In genomic region chr3:43023766-43024165, GRCh38 we compare ENCODE assay signal across 17 cellular contexts. TPM values are rescaled to one million over a fixed set of nuclear protein-coding genes. Genes with fewer than 3 reads are reported as not detected.
DNase-seq lines count a peak whose midpoint lies in the region; ATAC-seq and TF ChIP-seq lines count a peak whose summit lies in the region.
"Had no signal": no experiment of that assay in that cellular context is flagged by ENCODE, and none has a peak within 500 bp of the region (broad histone marks: within the 10 kb centered on the region; RNA-seq: fewer than 3 reads in every experiment).

No MANE protein-coding gene starts in this region.

- peak overlapping the region; percentile 44 for H3K27ac Mint-ChIP-seq in activated T-cell treated with anti-CD3 and anti-CD28 coated beads, Interleukin-2, amount 50 U/mL, for 72 hours
- peak overlapping the region; percentile 49 for H3K27ac Mint-ChIP-seq in activated naive CD8-positive, alpha-beta T cell treated with anti-CD3 and anti-CD28 coated beads, Interleukin-2, amount 50 U/mL, for 24 hours
- H3K27ac Mint-ChIP-seq in chondrocyte (ENCODE audit: unreplicated experiment), result no peak overlapping the region
- H3K27ac Mint-ChIP-seq: IgD-negative memory B cell had no signal

- no peaks in the 10 kb centered on the region for H3K27me3 Mint-ChIP-seq in activated T-cell treated with anti-CD3 and anti-CD28 coated beads, Interleukin-2, amount 50 U/mL, for 72 hours (ENCODE audit: low read depth)
- H3K27me3 Mint-ChIP-seq in activated naive CD8-positive, alpha-beta T cell treated with anti-CD3 and anti-CD28 coated beads, Interleukin-2, amount 50 U/mL, for 24 hours, result no peaks in the 10 kb centered on the region
- peaks cover 5% of the 10 kb centered on the region for H3K27me3 Mint-ChIP-seq in chondrocyte (ENCODE audit: low read depth)

- no peaks in the 10 kb centered on the region for H3K9me2 ChIP-seq in Karpas-422 (replicated peaks; ENCODE audit: insufficient read depth, low read length)

- H3K9me3 ChIP-seq in Karpas-422 (ENCODE audit: low read length) (no peaks in the 10 kb centered on the region), spleen (no peaks in the 10 kb centered on the region)
- H3K9me3 ChIP-seq: heart left ventricle had no signal

- peak overlapping the region; percentile 100 for H3K27ac ChIP-seq in Karpas-422 (ENCODE audit: low read length)
- H3K27ac ChIP-seq in spleen, result peak overlapping the region in 5 of 8 donors; percentile 9 to 59 (median 53)
- H3K27ac ChIP-seq: RWPE1 had no signal

- H3K4me3 Mint-ChIP-seq in activated T-cell treated with anti-CD3 and anti-CD28 coated beads, Interleukin-2, amount 50 U/mL, for 72 hours, result peak overlapping the region; percentile 31 to 51
- peak overlapping the region; percentile 60 for H3K4me3 Mint-ChIP-seq in activated naive CD8-positive, alpha-beta T cell treated with anti-CD3 and anti-CD28 coated beads, Interleukin-2, amount 50 U/mL, for 24 hours
- H3K4me3 Mint-ChIP-seq in chondrocyte (ENCODE audit: unreplicated experiment), result no peak overlapping the region

- H3K9ac ChIP-seq in Karpas-422 (ENCODE audit: low read length), result peak overlapping the region; percentile 81

- H3K79me2 ChIP-seq in Karpas-422 (ENCODE audit: low read length), result no peaks in the 10 kb centered on the region

- intact Hi-C loops in spleen (cut with DNase I; ENCODE audit: low total_unique reads), result no loop called here

- peaks cover 55% of the 10 kb centered on the region for H3K4me1 Mint-ChIP-seq in activated T-cell treated with anti-CD3 and anti-CD28 coated beads, Interleukin-2, amount 50 U/mL, for 72 hours (ENCODE audit: low read depth)
- peaks cover 64% of the 10 kb centered on the region for H3K4me1 Mint-ChIP-seq in activated naive CD8-positive, alpha-beta T cell treated with anti-CD3 and anti-CD28 coated beads, Interleukin-2, amount 50 U/mL, for 24 hours
- H3K4me1 Mint-ChIP-seq in chondrocyte (ENCODE audit: low read depth), result peaks cover 21% of the 10 kb centered on the region

- peak overlapping the region; percentile 56 for H3K4me3 ChIP-seq in Karpas-422 (ENCODE audit: low read length)
- H3K4me3 ChIP-seq in spleen, result no peak overlapping the region
- H3K4me3 ChIP-seq: heart left ventricle had no signal

- H3K4me2 ChIP-seq in Karpas-422 (ENCODE audit: low read depth, low read length, poor library complexity, severe bottlenecking), result peak overlapping the region; percentile 78

- no peak for TF ChIP-seq CTCF in spleen (IDR thresholded peaks at IDR 0.05 in 8 of 11, conservative IDR thresholded peaks at IDR 0.05 in 3 of 11)
- TF ChIP-seq CTCF in chondrocyte (IDR thresholded peaks at IDR 0.05), result no peak

- peak; percentile 23 to 28 for ATAC-seq in activated T-cell treated with anti-CD3 and anti-CD28 coated beads, Interleukin-2, amount 50 U/mL, for 72 hours (replicated peaks in 1 of 2)
- no peak for ATAC-seq in activated naive CD8-positive, alpha-beta T cell treated with anti-CD3 and anti-CD28 coated beads, Interleukin-2, amount 50 U/mL, for 24 hours
- ATAC-seq: heart left ventricle had no signal

- no peak for TF ChIP-seq POLR2A in spleen (IDR thresholded peaks at IDR 0.05)

- H3K36me3 Mint-ChIP-seq in activated T-cell treated with anti-CD3 and anti-CD28 coated beads, Interleukin-2, amount 50 U/mL, for 72 hours (ENCODE audit: insufficient read depth in 2 of 2), result peaks cover 0 to 10% of the 10 kb centered on the region in 2 donors
- H3K36me3 Mint-ChIP-seq in activated naive CD8-positive, alpha-beta T cell treated with anti-CD3 and anti-CD28 coated beads, Interleukin-2, amount 50 U/mL, for 24 hours (ENCODE audit: low read depth), result peaks cover 8% of the 10 kb centered on the region
- no peaks in the 10 kb centered on the region for H3K36me3 Mint-ChIP-seq in chondrocyte (ENCODE audit: low read depth)

- H3K9me3 Mint-ChIP-seq in activated T-cell treated with anti-CD3 and anti-CD28 coated beads, Interleukin-2, amount 50 U/mL, for 72 hours, result peaks cover 0 to 4% of the 10 kb centered on the region in 2 donors
- peaks cover 12% of the 10 kb centered on the region for H3K9me3 Mint-ChIP-seq in activated naive CD8-positive, alpha-beta T cell treated with anti-CD3 and anti-CD28 coated beads, Interleukin-2, amount 50 U/mL, for 24 hours
- no peaks in the 10 kb centered on the region for H3K9me3 Mint-ChIP-seq in chondrocyte (ENCODE audit: low read depth)

- 49 to 62% (median 52%) methylated on average over 5 of the region's 5 CpGs for WGBS in spleen, 5 donors

- H4K20me1 ChIP-seq in Karpas-422 (ENCODE audit: insufficient read depth, low read depth, low read length), result no peaks in the 10 kb centered on the region

- no peak for DNase-seq in activated T-cell treated with anti-CD3 and anti-CD28 coated beads, Interleukin-2, amount 50 U/mL, for 72 hours
- DNase-seq in activated T-cell treated with anti-CD3 and anti-CD28 coated beads, Interleukin-2, amount 50 U/mL, for 1 hour, result no peak
- DNase-seq in Karpas-422, result peak; percentile 70
- DNase-seq in activated naive CD8-positive, alpha-beta T cell treated with anti-CD3 and anti-CD28 coated beads, Interleukin-2, amount 50 U/mL, for 24 hours, result no peak
- no peak for DNase-seq in spleen
- no peak for DNase-seq in chondrocyte (ENCODE audit: low spot score)
- DNase-seq in NAMALWA (ENCODE audit: low spot score), result no peak
- no peak for DNase-seq in COLO829 (ENCODE audit: low spot score)
- DNase-seq: DMS79 treated with DMSO at 0.1 percent for 48 hours, heart left ventricle, NCI-H1092, NCI-H2107, NCI-H510A, nucleus accumbens had no signal

- H3K36me3 ChIP-seq in Karpas-422 (ENCODE audit: insufficient read depth, low read length) (no peaks in the 10 kb centered on the region), spleen (no peaks in the 10 kb centered on the region)
- H3K36me3 ChIP-seq: heart left ventricle had no signal

- no peak overlapping the region for H2AFZ ChIP-seq in Karpas-422 (ENCODE audit: low read length)

- H3K4me1 ChIP-seq in Karpas-422 (ENCODE audit: low read length) (peaks cover 91% of the 10 kb centered on the region), spleen (peaks cover 0 to 48% (median 16%) of the 10 kb centered on the region in 6 donors)

- H3K27me3 ChIP-seq in Karpas-422 (ENCODE audit: low read length) (no peaks in the 10 kb centered on the region), spleen (replicated peaks in 1 of 7) (no peaks in the 10 kb centered on the region)
- H3K27me3 ChIP-seq: heart left ventricle had no signal

RNA-seq across cellular contexts. Expression of gene GASK1A, which starts 44.7 kb away (rescaled TPM):
- under 1 TPM in 1 of 2 donors, not detected in 1; 0.12 TPM for total RNA-seq in activated T-cell treated with anti-CD3 and anti-CD28 coated beads, Interleukin-2, amount 50 U/mL, for 72 hours
- 6.4 and 8.1 TPM in 2 replicates for total RNA-seq in Karpas-422 (2014; rRNA removed; shearing (Covaris generic); ENCODE audit: low replicate concordance)
- 1 to 10 TPM in 5 of 7 donors, under 1 TPM in 2; 0.43 to 4.0 (median 1.9) TPM for total RNA-seq in spleen
- 1 to 10 TPM in 2 of 3 donors, under 1 TPM in 1; 0.59 to 2.4 (median 1.6) TPM for polyA plus RNA-seq in spleen
- 0.17 TPM in 1 of 3 replicates, not detected in the others for total RNA-seq in chondrocyte
- total RNA-seq: endothelial cell of umbilical vein had no signal
- polyA plus RNA-seq: IgD-negative memory B cell had no signal
